15 cellular contexts compared by ENCODE assay signal in the genomic region with DNA sequence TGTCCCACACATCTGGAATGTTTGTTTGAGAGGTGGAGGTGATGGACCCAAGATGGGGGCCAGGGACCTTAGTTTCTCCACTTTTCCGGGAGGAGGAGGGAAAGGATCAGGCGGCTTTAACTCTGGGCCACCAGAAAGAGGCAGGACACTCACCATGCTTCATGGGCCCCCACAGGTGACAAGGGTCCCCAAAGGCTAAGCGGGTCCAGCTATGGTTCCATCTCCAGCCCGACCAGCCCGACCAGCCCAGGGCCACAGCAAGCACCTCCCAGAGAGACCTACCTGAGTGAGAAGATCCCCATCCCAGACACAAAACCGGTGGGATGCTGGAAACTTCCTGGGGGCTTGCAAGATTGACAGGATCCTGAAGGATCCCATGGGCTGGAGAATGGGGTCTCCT. TPM values are rescaled to one million over a fixed set of nuclear protein-coding genes. Genes with fewer than 3 reads are reported as not detected.
"Had no signal": no experiment of that assay in that cellular context is flagged by ENCODE, and none has a peak within 500 bp of the region (broad histone marks: within the 10 kb centered on the region; RNA-seq: fewer than 3 reads in every experiment).

No MANE protein-coding gene starts in this region.

- DNase-seq: activated CD4-positive, alpha-beta T cell treated with anti-CD3 and anti-CD28 coated beads, Interleukin-2, amount 10 ng/mL, durations not matched to agents 7 days and 5 days; activated CD4-positive, CD25-positive, alpha-beta regulatory T cell; activated naive CD4-positive, alpha-beta T cell treated with anti-CD3 and anti-CD28 coated beads, Interleukin-2, amount 10 ng/mL, durations not matched to agents 7 days and 5 days; activated T-cell treated with anti-CD3 and anti-CD28 coated beads for 4 hours; cortex of kidney; mesenchymal stem cell; retina; T-helper 2 cell had no signal

RNA-seq across cellular contexts. Expression of gene SLC11A1, which starts 0.7 kb away (rescaled TPM):
- total RNA-seq: epithelial cell of proximal tubule had no signal

RNA-seq across cellular contexts. Expression of gene CATIP, which starts 26.1 kb away (rescaled TPM):
- total RNA-seq: activated CD4-positive, alpha-beta T cell treated with anti-CD3 and anti-CD28 coated beads, Interleukin-2, amount 10 ng/mL, durations not matched to agents 7 days and 5 days; activated CD8-positive, alpha-beta memory T cell treated with anti-CD3 and anti-CD28 coated beads for 36 hours; activated T-helper 2 cell treated with anti-CD3 and anti-CD28 coated beads, Interferon-gamma antibody, Interleukin-2, Interleukin-4, amounts not matched to agents 10 μg/mL and 5 μg/mL and 100 μg/mL, durations not matched to agents 14 hours and 24 hours and 36 hours; cardiac septum; epithelial cell of proximal tubule; myocyte; neural crest cell; ureter had no signal

RNA-seq across cellular contexts. Expression of gene VIL1, which starts 36.1 kb away (rescaled TPM):
- total RNA-seq: activated CD8-positive, alpha-beta memory T cell treated with anti-CD3 and anti-CD28 coated beads for 36 hours; activated T-helper 2 cell treated with anti-CD3 and anti-CD28 coated beads, Interferon-gamma antibody, Interleukin-2, Interleukin-4, amounts not matched to agents 10 μg/mL and 5 μg/mL and 100 μg/mL, durations not matched to agents 14 hours and 24 hours and 36 hours; cardiac septum; epithelial cell of proximal tubule; myocyte; neural crest cell; ureter had no signal
